Comparison of ENCODE assay signal across 22 cellular contexts in the genomic region with DNA sequence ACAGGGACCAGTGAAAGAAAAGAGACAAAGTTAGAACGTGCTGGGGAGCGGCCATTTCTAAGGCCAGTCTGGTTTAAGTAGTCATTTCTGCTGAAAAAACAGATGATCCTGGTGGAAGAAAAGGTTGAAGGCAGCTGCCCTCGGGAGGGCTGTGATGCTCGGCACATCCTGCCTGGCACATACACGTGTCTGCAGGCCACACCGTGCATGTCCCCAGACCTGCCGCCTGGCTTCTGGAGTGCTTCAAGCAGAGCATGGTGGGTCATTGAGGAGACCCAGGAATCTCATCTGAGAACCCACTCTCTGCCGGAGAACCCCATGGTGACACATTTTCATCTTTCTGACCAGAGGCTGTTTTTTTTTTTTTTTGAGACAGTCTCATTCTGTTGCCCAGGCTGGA.
"Had no signal": no experiment of that assay in that cellular context is flagged by ENCODE, and none has a peak within 500 bp of the region (broad histone marks: within the 10 kb centered on the region; RNA-seq: fewer than 3 reads in every experiment).

No MANE protein-coding gene starts in this region.

- H3K4me3 Mint-ChIP-seq: activated CD4-positive, alpha-beta T cell treated with anti-CD3 and anti-CD28 coated beads, Interleukin-2, amount 10 ng/mL, durations not matched to agents 7 days and 5 days; activated CD8-positive, alpha-beta memory T cell treated with anti-CD3 and anti-CD28 coated beads, Interleukin-2, amount 10 ng/mL, durations not matched to agents 7 days and 5 days; activated CD8-positive, alpha-beta T cell treated with anti-CD3 and anti-CD28 coated beads for 36 hours; activated naive CD4-positive, alpha-beta T cell treated with anti-CD3 and anti-CD28 coated beads for 36 hours; immature natural killer cell; naive thymus-derived CD8-positive, alpha-beta T cell; T-helper 17 cell had no signal

- DNase-seq: activated CD4-positive, alpha-beta T cell treated with anti-CD3 and anti-CD28 coated beads, Interleukin-2, amount 10 ng/mL, durations not matched to agents 7 days and 5 days; activated CD4-positive, CD25-positive, alpha-beta regulatory T cell treated with anti-CD3 and anti-CD28 coated beads, Interleukin-2, amount 50 U/mL, for 72 hours; activated CD8-positive, alpha-beta memory T cell treated with anti-CD3 and anti-CD28 coated beads, Interleukin-2, amount 10 ng/mL, durations not matched to agents 7 days and 5 days; activated CD8-positive, alpha-beta T cell treated with anti-CD3 and anti-CD28 coated beads for 36 hours; activated naive CD4-positive, alpha-beta T cell treated with anti-CD3 and anti-CD28 coated beads for 36 hours; activated T-cell treated with anti-CD3 and anti-CD28 coated beads, Interleukin-2, amount 50 U/mL, for 48 hours; anterior cingulate cortex; cortex of kidney; heart left ventricle; hypothalamus; immature natural killer cell; kidney; left colon; mammary epithelial cell; naive thymus-derived CD8-positive, alpha-beta T cell; stimulated activated CD4-positive, alpha-beta T cell treated with anti-CD3 and anti-CD28 coated beads, Interleukin-12 subunit alpha, Interleukin-12 subunit beta, amount 100 ng/mL, for 4 hours; stimulated activated CD4-positive, alpha-beta T cell treated with anti-CD3 and anti-CD28 coated beads, Interleukin-4, amount 100 ng/mL, for 1 hour; T-helper 17 cell; T1000; WERI-Rb-1 had no signal

- H3K27me3 Mint-ChIP-seq: activated CD4-positive, alpha-beta T cell treated with anti-CD3 and anti-CD28 coated beads, Interleukin-2, amount 10 ng/mL, durations not matched to agents 7 days and 5 days; activated CD8-positive, alpha-beta memory T cell treated with anti-CD3 and anti-CD28 coated beads, Interleukin-2, amount 10 ng/mL, durations not matched to agents 7 days and 5 days; activated CD8-positive, alpha-beta T cell treated with anti-CD3 and anti-CD28 coated beads for 36 hours; T-helper 17 cell had no signal

- ATAC-seq: activated CD8-positive, alpha-beta memory T cell treated with anti-CD3 and anti-CD28 coated beads, Interleukin-2, amount 10 ng/mL, durations not matched to agents 7 days and 5 days; activated CD8-positive, alpha-beta T cell treated with anti-CD3 and anti-CD28 coated beads for 36 hours; heart left ventricle; left colon; naive thymus-derived CD8-positive, alpha-beta T cell; sciatic nerve; SK-N-SH treated with all-trans-retinoic acid at 6 μM for 48 hours; T-helper 17 cell had no signal

- H3K27ac Mint-ChIP-seq: activated CD8-positive, alpha-beta memory T cell treated with anti-CD3 and anti-CD28 coated beads, Interleukin-2, amount 10 ng/mL, durations not matched to agents 7 days and 5 days; activated CD8-positive, alpha-beta T cell treated with anti-CD3 and anti-CD28 coated beads for 36 hours; activated naive CD4-positive, alpha-beta T cell treated with anti-CD3 and anti-CD28 coated beads for 36 hours; immature natural killer cell; T-helper 17 cell had no signal

- H3K9me3 Mint-ChIP-seq: activated CD4-positive, alpha-beta T cell treated with anti-CD3 and anti-CD28 coated beads, Interleukin-2, amount 10 ng/mL, durations not matched to agents 7 days and 5 days; activated CD8-positive, alpha-beta T cell treated with anti-CD3 and anti-CD28 coated beads for 36 hours; activated naive CD4-positive, alpha-beta T cell treated with anti-CD3 and anti-CD28 coated beads for 36 hours; immature natural killer cell; naive thymus-derived CD8-positive, alpha-beta T cell had no signal
